ENCODE assay signal across 14 cellular contexts in genomic region chr6:11705069-11705468, GRCh38.
"Had no signal": no experiment of that assay in that cellular context is flagged by ENCODE, and none has a peak within 500 bp of the region (broad histone marks: within the 10 kb centered on the region; RNA-seq: fewer than 3 reads in every experiment).

No MANE protein-coding gene starts in this region.

- H3K27me3 Mint-ChIP-seq: activated naive CD8-positive, alpha-beta T cell treated with anti-CD3 and anti-CD28 coated beads, Interleukin-2, amount 10 ng/mL, durations not matched to agents 7 days and 5 days; memory B cell; naive thymus-derived CD4-positive, alpha-beta T cell had no signal

- H3K36me3 Mint-ChIP-seq: memory B cell had no signal

- DNase-seq: activated naive CD8-positive, alpha-beta T cell treated with anti-CD3 and anti-CD28 coated beads, Interleukin-2, amount 10 ng/mL, durations not matched to agents 7 days and 5 days; aorta; cerebellar nuclear complex; effector CD8-positive, alpha-beta T cell; esophagus squamous epithelium; hippocampal formation; left ventricle myocardium inferior; mucosa of descending colon; naive thymus-derived CD4-positive, alpha-beta T cell; pancreas; sigmoid colon; spleen; stomach had no signal

- H3K9me3 Mint-ChIP-seq: memory B cell had no signal

- H3K4me1 Mint-ChIP-seq: memory B cell had no signal

- H3K27ac Mint-ChIP-seq: activated naive CD8-positive, alpha-beta T cell treated with anti-CD3 and anti-CD28 coated beads, Interleukin-2, amount 10 ng/mL, durations not matched to agents 7 days and 5 days; memory B cell had no signal

- H3K4me3 Mint-ChIP-seq: activated naive CD8-positive, alpha-beta T cell treated with anti-CD3 and anti-CD28 coated beads, Interleukin-2, amount 10 ng/mL, durations not matched to agents 7 days and 5 days; memory B cell; naive thymus-derived CD4-positive, alpha-beta T cell had no signal

- ATAC-seq: mucosa of descending colon; naive thymus-derived CD4-positive, alpha-beta T cell had no signal
